Comparison of ENCODE assay signal across 7 cellular contexts in genomic region chr1:243473281-243474210, GRCh38.
DNase-seq lines count a peak whose midpoint lies in the region; ATAC-seq, FAIRE-seq and TF ChIP-seq lines count a peak whose summit lies in the region.

No MANE protein-coding gene starts in this region.

- H3K9ac ChIP-seq in skeletal muscle tissue (ENCODE audit: low read depth in 1 of 3, low read length in 3 of 3): peak overlapping the region in 2 of 3 donors; percentile 42 to 62

- H3K4me1 ChIP-seq in skeletal muscle tissue (ENCODE audit: control insufficient read depth in 3 of 3, insufficient read depth in 3 of 3, low read length in 3 of 3): peaks cover 0 to 11% (median 0%) of the 10 kb centered on the region in 3 donors

- TF ChIP-seq CTCF in WI38 (IDR thresholded peaks at IDR 0.05; ENCODE audit: low read depth, low read length): no peak

- H3K4me3 ChIP-seq in WI38 (ENCODE audit: low read depth, low read length) (peak overlapping the region; percentile 53), skeletal muscle tissue (ENCODE audit: low read length in 3 of 3) (peak overlapping the region; percentile 35 to 76 (median 62))

- peaks cover 0 to 1% (median 0%) of the 10 kb centered on the region in 3 donors for H3K36me3 ChIP-seq in skeletal muscle tissue (ENCODE audit: control insufficient read depth in 3 of 3, insufficient read depth in 3 of 3, low read length in 3 of 3)

- H3K27me3 ChIP-seq in skeletal muscle tissue (ENCODE audit: control insufficient read depth in 3 of 3, insufficient read depth in 3 of 3, low read length in 3 of 3): no peaks in the 10 kb centered on the region

- H3K9me3 ChIP-seq in skeletal muscle tissue (ENCODE audit: control insufficient read depth in 3 of 3, low read length in 3 of 3): no peaks in the 10 kb centered on the region

- intact Hi-C loops in left ventricle myocardium superior (cut with micrococcal nuclease): no loop called here

- FAIRE-seq in GM19239 (lab: Jason Lieb, UNC): peak; percentile 64

- peak; percentile 19 for ATAC-seq in left ventricle myocardium superior
- no peak for ATAC-seq in GM19328 (IDR thresholded peaks at IDR 0.05; ENCODE audit: unreplicated experiment)
- no peak for ATAC-seq in GM19397 (IDR thresholded peaks at IDR 0.05; ENCODE audit: unreplicated experiment)

- no peak for DNase-seq in GM19239 (ENCODE audit: insufficient read length, low spot score)
- DNase-seq in left ventricle myocardium superior: no peak
- DNase-seq in NAMALWA (ENCODE audit: low spot score): no peak

- H3K27ac ChIP-seq in skeletal muscle tissue (ENCODE audit: low read depth, low read length): no peak overlapping the region
